In the genomic region with DNA sequence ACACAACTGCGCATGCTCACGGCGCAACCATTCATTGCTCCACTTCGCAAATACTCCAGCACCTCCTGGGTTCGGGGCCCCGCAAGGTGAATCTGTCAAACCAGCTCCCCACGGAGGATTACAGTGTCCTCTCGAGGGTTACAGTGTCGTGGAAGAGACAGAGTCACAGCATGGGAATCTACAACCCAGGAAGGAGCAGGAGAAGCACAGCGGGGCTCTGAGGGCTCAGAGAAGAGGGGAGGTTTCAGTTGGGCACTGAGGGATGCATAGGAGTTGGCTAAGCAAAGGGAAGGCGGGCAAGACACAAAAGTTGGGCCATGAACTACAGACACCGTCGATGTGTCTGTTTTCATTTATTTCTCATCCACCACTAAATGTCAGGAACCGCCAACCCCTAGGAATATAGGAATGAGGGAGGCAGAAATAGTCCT, we compare ENCODE assay signal across 6 cellular contexts. TPM values are rescaled to one million over a fixed set of nuclear protein-coding genes. Genes with fewer than 3 reads are reported as not detected.
DNase-seq lines count a peak whose midpoint lies in the region; ATAC-seq and TF ChIP-seq lines count a peak whose summit lies in the region.

No MANE protein-coding gene starts in this region.

- TF ChIP-seq CTCF in HEK293 (tag by site-specific recombination; IDR thresholded peaks at IDR 0.05) (no peak), lower lobe of right lung (IDR thresholded peaks at IDR 0.05) (no peak)

- H3K27me3 ChIP-seq in lower lobe of right lung (ENCODE audit: low read depth): no peaks in the 10 kb centered on the region

- H3K4me1 ChIP-seq in HEK293 (ENCODE audit: control insufficient read depth, insufficient read depth, low read length) (peaks cover 6% of the 10 kb centered on the region), lower lobe of right lung (peaks cover 10% of the 10 kb centered on the region)

- CTCF ChIA-PET in HEK293 (lab: Yijun Ruan, JAX): interaction anchor here (0.6 to 2.2 kb wide), 2 partner anchors 18 to 1863 kb away, joined by 5 to 6 read pairs; no protein-coding TSS in a partner anchor

- H3K9me3 ChIP-seq in HEK293 (ENCODE audit: control insufficient read depth, insufficient read depth, low read depth, low read length): no peaks in the 10 kb centered on the region
- H3K9me3 ChIP-seq in lower lobe of right lung: no peaks in the 10 kb centered on the region

- H3K27ac ChIP-seq in HEK293 (ENCODE audit: extremely low read depth, low read depth, low read length): peak overlapping the region; percentile 52
- peak overlapping the region; percentile 99 for H3K27ac ChIP-seq in lower lobe of right lung

- ATAC-seq in lower lobe of right lung: no peak

- intact Hi-C loops in lower lobe of right lung (cut with DNase I): no loop called here

- H3K36me3 ChIP-seq in HEK293 (ENCODE audit: control insufficient read depth in 2 of 2, insufficient read depth in 1 of 2, low read length in 2 of 2): peaks cover 13 to 27% of the 10 kb centered on the region in 2 experiments
- H3K36me3 ChIP-seq in lower lobe of right lung: peaks cover 19% of the 10 kb centered on the region

- peak; percentile 79 to 86 for DNase-seq in activated CD4-positive, alpha-beta T cell treated with anti-CD3 and anti-CD28 coated beads, Interleukin-2, amount 50 U/mL, for 48 hours
- DNase-seq in lower lobe of right lung (no peak), DMS53 (lab: John Stamatoyannopoulos, UW) (no peak), foreskin melanocyte (no peak), midbrain (lab: John Stamatoyannopoulos, UW) (no peak)

- peak overlapping the region; percentile 73 for H3K4me3 ChIP-seq in HEK293 (ENCODE audit: low read depth, low read length)
- H3K4me3 ChIP-seq in lower lobe of right lung: peak overlapping the region; percentile 79

- POLR2A ChIA-PET in HEK293 (lab: Yijun Ruan, JAX): interaction anchor here (0.9 to 1.4 kb wide), 3 partner anchors 17 to 24 kb away, joined by 3 to 9 read pairs (median 4); a partner anchor contains a TSS

TF ChIP-seq in HEK293, 187 proteins besides CTCF, POLR2A, EP300 and RAD21 (continues in another document):
- TF ChIP-seq ZFP3 (tag by site-specific recombination; IDR thresholded peaks at IDR 0.05; ENCODE audit: low read depth) (peak; percentile 100), ZNF221 (tag by site-specific recombination; IDR thresholded peaks at IDR 0.05; ENCODE audit: borderline replicate concordance) (no peak), ZNF501 (tag by site-specific recombination; IDR thresholded peaks at IDR 0.05) (no peak), ZNF776 (tag by site-specific recombination; IDR thresholded peaks at IDR 0.05; ENCODE audit: borderline replicate concordance) (no peak), MZF1 (tag by site-specific recombination; IDR thresholded peaks at IDR 0.05; ENCODE audit: borderline replicate concordance) (0 out of 2 replicates have a peak, but pooled peaks have one; percentile 6), ZNF394 (tag by site-specific recombination; IDR thresholded peaks at IDR 0.05; ENCODE audit: borderline replicate concordance) (no peak), ZBTB20 (tag by site-specific recombination; IDR thresholded peaks at IDR 0.05) (peak; percentile 99), ZNF211 (tag by site-specific recombination; IDR thresholded peaks at IDR 0.05; ENCODE audit: low read depth) (no peak), ZNF174 (tag by site-specific recombination; IDR thresholded peaks at IDR 0.05) (no peak), REPIN1 (tag by site-specific recombination; IDR thresholded peaks at IDR 0.05; ENCODE audit: low read depth) (no peak)
- TF ChIP-seq, protein P1, sequence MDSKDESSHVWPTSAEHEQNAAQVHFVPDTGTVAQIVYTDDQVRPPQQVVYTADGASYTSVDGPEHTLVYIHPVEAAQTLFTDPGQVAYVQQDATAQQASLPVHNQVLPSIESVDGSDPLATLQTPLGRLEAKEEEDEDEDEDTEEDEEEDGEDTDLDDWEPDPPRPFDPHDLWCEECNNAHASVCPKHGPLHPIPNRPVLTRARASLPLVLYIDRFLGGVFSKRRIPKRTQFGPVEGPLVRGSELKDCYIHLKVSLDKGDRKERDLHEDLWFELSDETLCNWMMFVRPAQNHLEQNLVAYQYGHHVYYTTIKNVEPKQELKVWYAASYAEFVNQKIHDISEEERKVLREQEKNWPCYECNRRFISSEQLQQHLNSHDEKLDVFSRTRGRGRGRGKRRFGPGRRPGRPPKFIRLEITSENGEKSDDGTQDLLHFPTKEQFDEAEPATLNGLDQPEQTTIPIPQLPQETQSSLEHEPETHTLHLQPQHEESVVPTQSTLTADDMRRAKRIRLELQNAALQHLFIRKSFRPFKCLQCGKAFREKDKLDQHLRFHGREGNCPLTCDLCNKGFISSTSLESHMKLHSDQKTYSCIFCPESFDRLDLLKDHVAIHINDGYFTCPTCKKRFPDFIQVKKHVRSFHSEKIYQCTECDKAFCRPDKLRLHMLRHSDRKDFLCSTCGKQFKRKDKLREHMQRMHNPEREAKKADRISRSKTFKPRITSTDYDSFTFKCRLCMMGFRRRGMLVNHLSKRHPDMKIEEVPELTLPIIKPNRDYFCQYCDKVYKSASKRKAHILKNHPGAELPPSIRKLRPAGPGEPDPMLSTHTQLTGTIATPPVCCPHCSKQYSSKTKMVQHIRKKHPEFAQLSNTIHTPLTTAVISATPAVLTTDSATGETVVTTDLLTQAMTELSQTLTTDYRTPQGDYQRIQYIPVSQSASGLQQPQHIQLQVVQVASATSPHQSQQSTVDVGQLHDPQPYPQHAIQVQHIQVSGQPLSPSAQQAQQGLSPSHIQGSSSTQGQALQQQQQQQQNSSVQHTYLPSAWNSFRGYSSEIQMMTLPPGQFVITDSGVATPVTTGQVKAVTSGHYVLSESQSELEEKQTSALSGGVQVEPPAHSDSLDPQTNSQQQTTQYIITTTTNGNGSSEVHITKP (tag by site-specific recombination; IDR thresholded peaks at IDR 0.05): peak; percentile 18; the same call in 1 of the 2 replicates
- TF ChIP-seq, protein P2, sequence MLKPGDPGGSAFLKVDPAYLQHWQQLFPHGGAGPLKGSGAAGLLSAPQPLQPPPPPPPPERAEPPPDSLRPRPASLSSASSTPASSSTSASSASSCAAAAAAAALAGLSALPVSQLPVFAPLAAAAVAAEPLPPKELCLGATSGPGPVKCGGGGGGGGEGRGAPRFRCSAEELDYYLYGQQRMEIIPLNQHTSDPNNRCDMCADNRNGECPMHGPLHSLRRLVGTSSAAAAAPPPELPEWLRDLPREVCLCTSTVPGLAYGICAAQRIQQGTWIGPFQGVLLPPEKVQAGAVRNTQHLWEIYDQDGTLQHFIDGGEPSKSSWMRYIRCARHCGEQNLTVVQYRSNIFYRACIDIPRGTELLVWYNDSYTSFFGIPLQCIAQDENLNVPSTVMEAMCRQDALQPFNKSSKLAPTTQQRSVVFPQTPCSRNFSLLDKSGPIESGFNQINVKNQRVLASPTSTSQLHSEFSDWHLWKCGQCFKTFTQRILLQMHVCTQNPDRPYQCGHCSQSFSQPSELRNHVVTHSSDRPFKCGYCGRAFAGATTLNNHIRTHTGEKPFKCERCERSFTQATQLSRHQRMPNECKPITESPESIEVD (tag by site-specific recombination; IDR thresholded peaks at IDR 0.05): no peak
- TF ChIP-seq, protein P3, sequence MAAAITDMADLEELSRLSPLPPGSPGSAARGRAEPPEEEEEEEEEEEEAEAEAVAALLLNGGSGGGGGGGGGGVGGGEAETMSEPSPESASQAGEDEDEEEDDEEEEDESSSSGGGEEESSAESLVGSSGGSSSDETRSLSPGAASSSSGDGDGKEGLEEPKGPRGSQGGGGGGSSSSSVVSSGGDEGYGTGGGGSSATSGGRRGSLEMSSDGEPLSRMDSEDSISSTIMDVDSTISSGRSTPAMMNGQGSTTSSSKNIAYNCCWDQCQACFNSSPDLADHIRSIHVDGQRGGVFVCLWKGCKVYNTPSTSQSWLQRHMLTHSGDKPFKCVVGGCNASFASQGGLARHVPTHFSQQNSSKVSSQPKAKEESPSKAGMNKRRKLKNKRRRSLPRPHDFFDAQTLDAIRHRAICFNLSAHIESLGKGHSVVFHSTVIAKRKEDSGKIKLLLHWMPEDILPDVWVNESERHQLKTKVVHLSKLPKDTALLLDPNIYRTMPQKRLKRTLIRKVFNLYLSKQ (tag by site-specific recombination; IDR thresholded peaks at IDR 0.05; ENCODE audit: borderline replicate concordance): no peak
- TF ChIP-seq, protein P4, sequence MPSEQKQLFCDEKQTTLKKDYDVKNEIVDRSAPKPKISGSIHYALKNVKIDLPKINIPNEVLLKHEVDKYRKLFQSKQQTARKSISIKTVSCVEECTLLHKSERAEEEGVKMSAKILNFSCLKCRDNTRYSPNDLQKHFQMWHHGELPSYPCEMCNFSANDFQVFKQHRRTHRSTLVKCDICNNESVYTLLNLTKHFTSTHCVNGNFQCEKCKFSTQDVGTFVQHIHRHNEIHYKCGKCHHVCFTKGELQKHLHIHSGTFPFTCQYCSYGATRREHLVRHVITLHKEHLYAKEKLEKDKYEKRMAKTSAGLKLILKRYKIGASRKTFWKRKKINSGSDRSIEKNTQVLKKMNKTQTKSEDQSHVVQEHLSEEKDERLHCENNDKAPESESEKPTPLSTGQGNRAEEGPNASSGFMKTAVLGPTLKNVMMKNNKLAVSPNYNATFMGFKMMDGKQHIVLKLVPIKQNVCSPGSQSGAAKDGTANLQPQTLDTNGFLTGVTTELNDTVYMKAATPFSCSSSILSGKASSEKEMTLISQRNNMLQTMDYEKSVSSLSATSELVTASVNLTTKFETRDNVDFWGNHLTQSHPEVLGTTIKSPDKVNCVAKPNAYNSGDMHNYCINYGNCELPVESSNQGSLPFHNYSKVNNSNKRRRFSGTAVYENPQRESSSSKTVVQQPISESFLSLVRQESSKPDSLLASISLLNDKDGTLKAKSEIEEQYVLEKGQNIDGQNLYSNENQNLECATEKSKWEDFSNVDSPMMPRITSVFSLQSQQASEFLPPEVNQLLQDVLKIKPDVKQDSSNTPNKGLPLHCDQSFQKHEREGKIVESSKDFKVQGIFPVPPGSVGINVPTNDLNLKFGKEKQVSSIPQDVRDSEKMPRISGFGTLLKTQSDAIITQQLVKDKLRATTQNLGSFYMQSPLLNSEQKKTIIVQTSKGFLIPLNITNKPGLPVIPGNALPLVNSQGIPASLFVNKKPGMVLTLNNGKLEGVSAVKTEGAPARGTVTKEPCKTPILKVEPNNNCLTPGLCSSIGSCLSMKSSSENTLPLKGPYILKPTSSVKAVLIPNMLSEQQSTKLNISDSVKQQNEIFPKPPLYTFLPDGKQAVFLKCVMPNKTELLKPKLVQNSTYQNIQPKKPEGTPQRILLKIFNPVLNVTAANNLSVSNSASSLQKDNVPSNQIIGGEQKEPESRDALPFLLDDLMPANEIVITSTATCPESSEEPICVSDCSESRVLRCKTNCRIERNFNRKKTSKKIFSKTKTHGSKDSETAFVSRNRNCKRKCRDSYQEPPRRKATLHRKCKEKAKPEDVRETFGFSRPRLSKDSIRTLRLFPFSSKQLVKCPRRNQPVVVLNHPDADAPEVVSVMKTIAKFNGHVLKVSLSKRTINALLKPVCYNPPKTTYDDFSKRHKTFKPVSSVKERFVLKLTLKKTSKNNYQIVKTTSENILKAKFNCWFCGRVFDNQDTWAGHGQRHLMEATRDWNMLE (tag by site-specific recombination; conservative IDR thresholded peaks at IDR 0.05; ENCODE audit: low read depth): no peak

RNA-seq across cellular contexts. Expression of a gene that starts 1.0 kb away (rescaled TPM):
- total RNA-seq in lower lobe of right lung: 49.4 TPM

RNA-seq across cellular contexts. Expression of a gene that starts 18.3 kb away (rescaled TPM):
- 2.2 TPM for total RNA-seq in lower lobe of right lung

RNA-seq across cellular contexts. Expression of a gene that starts 21.4 kb away (rescaled TPM):
- 61.5 TPM for total RNA-seq in lower lobe of right lung

RNA-seq across cellular contexts. Expression of a gene that starts 30.6 kb away (rescaled TPM):
- total RNA-seq in lower lobe of right lung: 173 TPM

RNA-seq across cellular contexts. Expression of a gene that starts 32.7 kb away (rescaled TPM):
- 48.7 TPM for total RNA-seq in lower lobe of right lung

Comparison
In these comparisons a context has a peak if more than half of its experiments do, and no peak if none do; other contexts are left out.
1. DNase-seq: peak in activated CD4-positive, alpha-beta T cell treated with anti-CD3 and anti-CD28 coated beads, Interleukin-2, amount 50 U/mL, for 48 hours (2 of 2); none in lower lobe of right lung (single experiment), DMS53 (single experiment), foreskin melanocyte (single experiment) and midbrain (single experiment).